23 cellular contexts compared by ENCODE assay signal in genomic region chr10:10938676-10939075, GRCh38.
DNase-seq lines count a peak whose midpoint lies in the region; ATAC-seq and TF ChIP-seq lines count a peak whose summit lies in the region.
"Had no signal": no experiment of that assay in that cellular context is flagged by ENCODE, and none has a peak within 500 bp of the region (broad histone marks: within the 10 kb centered on the region; RNA-seq: fewer than 3 reads in every experiment).

No MANE protein-coding gene starts in this region.

- no peak overlapping the region for H3K4me3 ChIP-seq in neuronal stem cell (ENCODE audit: low read length in 2 of 2)
- H3K4me3 ChIP-seq in coronary artery, result no peak overlapping the region
- H3K4me3 ChIP-seq: BLaER1, GM12878 had no signal

- peak overlapping the region; percentile 87 for H3K27ac Mint-ChIP-seq in glutamatergic neuron (ENCODE audit: unreplicated experiment)
- H3K27ac Mint-ChIP-seq: CD14-positive monocyte; CD4-positive, alpha-beta memory T cell; CD4-positive, CD25-positive, alpha-beta regulatory T cell; CD8-positive, alpha-beta memory T cell had no signal

- H2BK5ac ChIP-seq in neuronal stem cell (ENCODE audit: low read length), result no peak overlapping the region

- no peak overlapping the region for H3K4ac ChIP-seq in neuronal stem cell (ENCODE audit: low read length)

- no peak overlapping the region for H3K4me3 Mint-ChIP-seq in glutamatergic neuron (ENCODE audit: unreplicated experiment)
- H3K4me3 Mint-ChIP-seq: CD14-positive monocyte; CD4-positive, alpha-beta memory T cell; CD4-positive, CD25-positive, alpha-beta regulatory T cell; CD8-positive, alpha-beta memory T cell had no signal

- H3K23ac ChIP-seq in neuronal stem cell (ENCODE audit: low read depth, low read length, poor library complexity), result no peak overlapping the region

- H2BK15ac ChIP-seq in neuronal stem cell (ENCODE audit: low read length), result no peak overlapping the region

- WGBS in neuronal stem cell (ENCODE audit: extremely low coverage in 2 of 2, insufficient read length in 2 of 2, insufficient replicate concordance in 1 of 2), 2 donors, result no CpG with 5 or more reads among the region's 7 CpGs

- H2AK5ac ChIP-seq in neuronal stem cell (ENCODE audit: low read depth, low read length), result no peak overlapping the region

- H3K14ac ChIP-seq in neuronal stem cell (ENCODE audit: low read length), result no peak overlapping the region

- H3K27me3 ChIP-seq in neuronal stem cell (ENCODE audit: control insufficient read depth in 3 of 3, insufficient read depth in 3 of 3, low read depth in 1 of 3, low read length in 3 of 3), result no peaks in the 10 kb centered on the region
- H3K27me3 ChIP-seq: BE2C, BLaER1 had no signal

- no peaks in the 10 kb centered on the region for H3K4me1 ChIP-seq in neuronal stem cell (ENCODE audit: control insufficient read depth in 2 of 2, insufficient read depth in 1 of 2, low read depth in 1 of 2, low read length in 2 of 2)
- H3K4me1 ChIP-seq: BE2C, BLaER1 had no signal

- H3K36me3 Mint-ChIP-seq in glutamatergic neuron (ENCODE audit: unreplicated experiment), result peaks cover 7% of the 10 kb centered on the region
- H3K36me3 Mint-ChIP-seq: CD14-positive monocyte; CD4-positive, CD25-positive, alpha-beta regulatory T cell had no signal

- H3K27me3 Mint-ChIP-seq in glutamatergic neuron (ENCODE audit: unreplicated experiment), result no peaks in the 10 kb centered on the region

- no peak overlapping the region for H4K8ac ChIP-seq in neuronal stem cell (ENCODE audit: low read depth, low read length)

- H3K9me3 ChIP-seq in neuronal stem cell (replicated peaks in 1 of 2; ENCODE audit: control insufficient read depth in 2 of 2, insufficient read depth in 1 of 2, low read depth in 1 of 2, low read length in 2 of 2), result peaks cover 2 to 4% of the 10 kb centered on the region in 2 donors
- H3K9me3 ChIP-seq: BE2C, BLaER1 had no signal

- H3K36me3 ChIP-seq in neuronal stem cell (replicated peaks in 1 of 2; ENCODE audit: control insufficient read depth in 2 of 2, insufficient read depth in 2 of 2, low read length in 2 of 2), result no peaks in the 10 kb centered on the region
- H3K36me3 ChIP-seq: BE2C, BLaER1 had no signal

- H3K4me1 Mint-ChIP-seq in glutamatergic neuron (ENCODE audit: low read depth, unreplicated experiment), result no peaks in the 10 kb centered on the region
- H3K4me1 Mint-ChIP-seq: CD14-positive monocyte; CD4-positive, alpha-beta memory T cell; CD4-positive, CD25-positive, alpha-beta regulatory T cell; CD8-positive, alpha-beta memory T cell had no signal

- H3K79me1 ChIP-seq in neuronal stem cell (ENCODE audit: low read depth, low read length), result no peaks in the 10 kb centered on the region

- ATAC-seq in HG03025 (IDR thresholded peaks at IDR 0.05; ENCODE audit: low FRiP score, unreplicated experiment), result no peak
- ATAC-seq in HG03571 (IDR thresholded peaks at IDR 0.05; ENCODE audit: unreplicated experiment), result no peak
- ATAC-seq: GM12878 had no signal

- H3K9me3 Mint-ChIP-seq in glutamatergic neuron (ENCODE audit: unreplicated experiment), result peaks cover 5% of the 10 kb centered on the region

- no peak overlapping the region for H4K91ac ChIP-seq in neuronal stem cell (ENCODE audit: low read depth, low read length, poor library complexity)

- DNase-seq in glutamatergic neuron, result peak; percentile 42
- DNase-seq in neuronal stem cell (ENCODE audit: low spot score), result no peak
- DNase-seq in coronary artery (ENCODE audit: low spot score), result no peak
- DNase-seq: 8988T; ACHN; BE2C; C1 segment of cervical spinal cord; CD4-positive, alpha-beta memory T cell; CD4-positive, CD25-positive, alpha-beta regulatory T cell; CD8-positive, alpha-beta memory T cell; COR-L47; DMS 273 treated with DMSO at 0.1 percent for 48 hours; DMS153; DMS53; DMS79; DND-41; EL; GDM1 had no signal

- no peak overlapping the region for H2BK120ac ChIP-seq in neuronal stem cell (ENCODE audit: low read depth, low read length)

- no peak for TF ChIP-seq CTCF in glutamatergic neuron (IDR thresholded peaks at IDR 0.05; ENCODE audit: partially characterized antibody, unreplicated experiment)
- no peak for TF ChIP-seq CTCF in coronary artery (IDR thresholded peaks at IDR 0.05)

- H2BK12ac ChIP-seq in neuronal stem cell (ENCODE audit: low read length), result no peak overlapping the region

- peak overlapping the region; percentile 0 for H3K18ac ChIP-seq in neuronal stem cell (ENCODE audit: low read length)

- H3K4me2 ChIP-seq in neuronal stem cell (ENCODE audit: insufficient read depth, low read length, poor library complexity, severe bottlenecking), result no peak overlapping the region
- H3K4me2 ChIP-seq: BLaER1 had no signal

- H3K9ac ChIP-seq in neuronal stem cell (ENCODE audit: low read depth, low read length, poor library complexity), result no peak overlapping the region
- H3K9ac ChIP-seq: BLaER1 had no signal

- H3K27ac ChIP-seq in neuronal stem cell (replicated peaks; ENCODE audit: low read length) (no peak overlapping the region), coronary artery (no peak overlapping the region)
- H3K27ac ChIP-seq: BLaER1 had no signal

- H2AFZ ChIP-seq in neuronal stem cell (ENCODE audit: low read length), result no peak overlapping the region
